21 cellular contexts compared by ENCODE assay signal in genomic region chrX:2507904-2508630, GRCh38. TPM values are rescaled to one million over a fixed set of nuclear protein-coding genes. Genes with fewer than 3 reads are reported as not detected.
DNase-seq lines count a peak whose midpoint lies in the region; ATAC-seq, FAIRE-seq and TF ChIP-seq lines count a peak whose summit lies in the region.
"Had no signal": no experiment of that assay in that cellular context is flagged by ENCODE, and none has a peak within 500 bp of the region (broad histone marks: within the 10 kb centered on the region; RNA-seq: fewer than 3 reads in every experiment).

No MANE protein-coding gene starts in this region.

- H3K27ac ChIP-seq in GM23338 (ENCODE audit: low read depth), result no peak overlapping the region
- H3K27ac ChIP-seq in K562 (ENCODE audit: extremely low read depth, low read depth, low read length), result no peak overlapping the region
- H3K27ac ChIP-seq in PC-9, result no peak overlapping the region
- H3K27ac ChIP-seq: A549 had no signal

- peaks cover 4% of the 10 kb centered on the region for H3K27me3 Mint-ChIP-seq in GM23338 (ENCODE audit: insufficient read depth, low read depth, poor library complexity)

- intact Hi-C loops in K562 (cut with micrococcal nuclease), result no loop called here
- intact Hi-C loops in left colon (cut with DNase I, micrococcal nuclease), result no loop called here
- intact Hi-C loops in sciatic nerve (cut with DNase I), result no loop called here
- intact Hi-C loops in PC-9 (cut with micrococcal nuclease; ENCODE audit: unreplicated experiment), result no loop called here

- no peaks in the 10 kb centered on the region for H3K36me3 ChIP-seq in GM23338 (ENCODE audit: insufficient read depth)
- H3K36me3 ChIP-seq in K562 (ENCODE audit: control insufficient read depth, insufficient read depth, low read length), result no peaks in the 10 kb centered on the region
- no peaks in the 10 kb centered on the region for H3K36me3 ChIP-seq in PC-9 (ENCODE audit: low read depth)
- H3K36me3 ChIP-seq: MG63 had no signal

- in situ Hi-C loops in K562 (cut with MboI), result no loop called here

- H3K27me3 ChIP-seq in GM23338 (ENCODE audit: insufficient read depth) (no peaks in the 10 kb centered on the region), K562 (ENCODE audit: control insufficient read depth in 2 of 2, insufficient read depth in 2 of 2, low read length in 2 of 2) (no peaks in the 10 kb centered on the region; a peak in 1 of 5 replicates), PC-9 (ENCODE audit: insufficient read depth, low read depth) (no peaks in the 10 kb centered on the region)

- no peak overlapping the region for H3K4me3 Mint-ChIP-seq in GM23338

- 11% methylated on average over 7 of the region's 8 CpGs for WGBS in K562 (ENCODE audit: insufficient coverage, low coverage, missing lambda C conversion rate)

- ATAC-seq in GM23338 (no peak), K562 (no peak), left colon (peak; percentile 83), sciatic nerve (no peak), GM18907 (IDR thresholded peaks at IDR 0.05; ENCODE audit: unreplicated experiment) (no peak), GM21576 (IDR thresholded peaks at IDR 0.05; ENCODE audit: unreplicated experiment) (no peak)
- ATAC-seq: A549, Panc1, Right ventricle myocardium inferior had no signal

- H3K4me2 ChIP-seq in GM23338, result no peak overlapping the region
- no peak overlapping the region for H3K4me2 ChIP-seq in K562 (ENCODE audit: insufficient read depth, low read length)
- H3K4me2 ChIP-seq in PC-9, result no peak overlapping the region
- H3K4me2 ChIP-seq: A549 had no signal

- no peak overlapping the region for H3K4me3 ChIP-seq in GM23338
- H3K4me3 ChIP-seq in K562, result no peak overlapping the region
- H3K4me3 ChIP-seq in PC-9, result no peak overlapping the region
- H3K4me3 ChIP-seq: A549, MG63 had no signal

- no peak for DNase-seq in GM23338 (ENCODE audit: low spot score)
- DNase-seq in K562 (ENCODE audit: extremely low read depth in 1 of 4, low spot score in 3 of 4), result no peak
- peak in 1 of 2 donors; percentile 39 for DNase-seq in left colon
- peak; percentile 26 for DNase-seq in sciatic nerve (ENCODE audit: low spot score)
- no peak for DNase-seq in ecto neural progenitor cell (ENCODE audit: low spot score)
- no peak for DNase-seq in PC-9
- DNase-seq: C1 segment of cervical spinal cord, DMS 273 treated with DMSO at 0.1 percent for 48 hours, GDM1, MG63, NCI-H1092 treated with DMSO at 0.1 percent for 48 hours, NCI-H2081 treated with DMSO at 0.1 percent for 48 hours, NCI-H510A treated with DMSO at 0.1 percent for 48 hours, NCI-H82 had no signal

- H3K4me1 Mint-ChIP-seq in GM23338, result no peaks in the 10 kb centered on the region

- H3F3A ChIP-seq in GM23338 (replicated peaks; ENCODE audit: low read depth) (no peaks in the 10 kb centered on the region; the same call in 1 of the 2 replicates), PC-9 (ENCODE audit: insufficient read depth, low read depth) (peaks cover 4% of the 10 kb centered on the region; the same call in 1 of the 2 replicates)

- no peak overlapping the region for H3K9ac ChIP-seq in K562 (ENCODE audit: insufficient read depth in 1 of 2, low read depth in 2 of 2, low read length in 2 of 2)

- no peak overlapping the region for H3K27ac Mint-ChIP-seq in GM23338

- H3K9me3 ChIP-seq in K562 (replicated peaks; ENCODE audit: control insufficient read depth, insufficient read depth, low read depth, low read length), result no peaks in the 10 kb centered on the region
- no peaks in the 10 kb centered on the region for H3K9me3 ChIP-seq in PC-9 (ENCODE audit: insufficient read depth, low read depth)
- H3K9me3 ChIP-seq: A549, MG63 had no signal

- H3K4me1 ChIP-seq in GM23338 (ENCODE audit: insufficient read depth), result no peaks in the 10 kb centered on the region
- H3K4me1 ChIP-seq in K562 (replicated peaks in 1 of 2; ENCODE audit: control insufficient read depth in 2 of 2, insufficient read depth in 2 of 2, low read length in 2 of 2), result peaks cover 0 to 2% of the 10 kb centered on the region in 2 experiments; a peak in 2 of 5 replicates
- peaks cover under 1% of the 10 kb centered on the region; the same call in 1 of the 2 replicates for H3K4me1 ChIP-seq in PC-9 (replicated peaks; ENCODE audit: insufficient read depth)

- no TSS peak for BruUV-seq in K562 (replicated peaks; lab: Mats Ljungman, UMichigan)
- no TSS peak for BruUV-seq in PC-9 (replicated peaks; lab: Mats Ljungman, UMichigan)

- H3K9me3 Mint-ChIP-seq in GM23338, result no peaks in the 10 kb centered on the region; the same call in 2 of the 3 replicates

- no peak for TF ChIP-seq RAD21 in K562 (CRISPR knock-in tag; conservative IDR thresholded peaks at IDR 0.05 in 1 of 2, IDR thresholded peaks at IDR 0.05 in 1 of 2)

- TF ChIP-seq CTCF in GM23338 (conservative IDR thresholded peaks at IDR 0.05; ENCODE audit: low read depth in 2 of 2) (no peak), K562 (IDR thresholded peaks at IDR 0.05 in 2 of 3, conservative IDR thresholded peaks at IDR 0.05 in 1 of 3; ENCODE audit: insufficient read depth in 2 of 3, low read depth in 1 of 3, low read length in 3 of 3) (no peak), PC-9 (conservative IDR thresholded peaks at IDR 0.05) (no peak)

- H4K20me1 ChIP-seq in GM23338 (replicated peaks; ENCODE audit: insufficient read depth) (no peaks in the 10 kb centered on the region), K562 (replicated peaks; ENCODE audit: control insufficient read depth, insufficient read depth, low read length) (no peaks in the 10 kb centered on the region), PC-9 (ENCODE audit: insufficient read depth) (no peaks in the 10 kb centered on the region)

- POLR2A ChIA-PET in K562 (lab: Yijun Ruan, JAX) (no interaction called here), PC-9 (lab: Charles Lee; ENCODE audit: unreplicated experiment) (no interaction called here)

- no peak for TF ChIP-seq EP300 in K562 (IDR thresholded peaks at IDR 0.05; ENCODE audit: low read length)

- H3K79me2 ChIP-seq in GM23338 (replicated peaks; ENCODE audit: insufficient read depth) (no peaks in the 10 kb centered on the region), K562 (ENCODE audit: control insufficient read depth, insufficient read depth, low read length) (no peaks in the 10 kb centered on the region), PC-9 (ENCODE audit: low read depth) (no peaks in the 10 kb centered on the region)

- no peaks in the 10 kb centered on the region for H3K36me3 Mint-ChIP-seq in GM23338 (ENCODE audit: low read depth)

- H3K9me2 ChIP-seq in GM23338 (ENCODE audit: insufficient read depth), result no peaks in the 10 kb centered on the region
- H3K9me2 ChIP-seq in PC-9 (ENCODE audit: insufficient read depth), result no peaks in the 10 kb centered on the region

- no peak for TF ChIP-seq POLR2A in K562 (conservative IDR thresholded peaks at IDR 0.05)

- FAIRE-seq in K562 (lab: Jason Lieb, UNC), result no peak
- FAIRE-seq: A549, GM12892, H54 had no signal

- CTCF ChIA-PET in K562 (lab: Yijun Ruan, JAX; ENCODE audit: low intra/inter-chr PET ratio), result no interaction called here
- CTCF ChIA-PET in PC-9 (lab: Charles Lee), result no interaction called here

- H2AFZ ChIP-seq in GM23338, result 0 out of 2 replicates have a peak overlapping the region, but pooled peaks have one; percentile 47
- no peak overlapping the region for H2AFZ ChIP-seq in K562 (ENCODE audit: low read depth, low read length)
- H2AFZ ChIP-seq in PC-9, result no peak overlapping the region

- no peaks in the 10 kb centered on the region for H3K9me1 ChIP-seq in K562 (ENCODE audit: control insufficient read depth, insufficient read depth, low read length)

RNA-seq across cellular contexts. Expression of gene DHRSX, which starts 7.3 kb away (rescaled TPM):
- total RNA-seq in GM23338 (2014; rRNA removed; shearing (Covaris generic)), result 18.5 and 33.9 TPM in 2 replicates
- polyA plus RNA-seq in GM23338 (2016; fragmentation: Nextera tagmentation; extraction: Ambion mirVana) (43.0 and 44.3 TPM in 2 replicates), K562 (2011; rRNA removed) (6.5 and 8.6 TPM in 2 replicates), K562 (2014; fragmentation: Illumina TruSeq; extraction: Trizol) (7.2 and 8.7 TPM in 2 replicates), K562 (2014; fragmentation: Nextera tagmentation; extraction: Ambion mirVana) (1 to 10 TPM in 1 of 2 experiments, under 1 TPM in 1; 0.59 to 1.0 TPM), K562 (2014; rRNA removed) (6.2 and 7.8 TPM in 2 replicates)
- total RNA-seq in K562 (2011; cell fraction: chromatin; rRNA removed; ENCODE audit: low replicate concordance), result 22.8 and 25.9 TPM in 2 replicates
- total RNA-seq in K562 (2011; cell fraction: nucleolus; rRNA removed), result 18.4 and 20.2 TPM in 2 replicates
- 19.2 and 21.9 TPM in 2 replicates for total RNA-seq in K562 (2011; cell fraction: nucleoplasm; rRNA removed)
- total RNA-seq in K562 (2014; rRNA removed) (6.5 and 6.9 TPM in 2 replicates), K562 (2014; rRNA removed; fragmentation: Illumina TruSeq; extraction: Trizol) (3.4 and 3.6 TPM in 2 replicates), K562 (2015; rRNA removed; fragmentation: Illumina TruSeq; extraction: Trizol) (3.6 and 4.5 TPM in 2 replicates), K562 (2021) (10.5 and 11.0 TPM in 2 replicates), left colon (10 to 100 TPM; 32.2 to 38.1 TPM), sciatic nerve (26.7 TPM), PC-9 (2021) (13.2 and 15.2 TPM in 2 replicates)
- polyA plus RNA-seq in K562 (2011; cell fraction: cytosol; rRNA removed), result 10.6 and 13.3 TPM in 2 replicates
- 8.7 and 13.2 TPM in 2 replicates for polyA plus RNA-seq in K562 (2011; cell fraction: nucleus; rRNA removed)
- polyA plus RNA-seq in K562 (2012), result 8.1 and 9.8 TPM in 2 replicates
- 9.8 and 11.9 TPM in 2 replicates for polyA minus RNA-seq in K562 (2011; rRNA and poly(A)+ RNA removed)
- polyA minus RNA-seq in K562 (2011; cell fraction: cytosol; rRNA and poly(A)+ RNA removed), result 2.5 and 5.4 TPM in 2 replicates
- 5.0 and 9.9 TPM in 2 replicates for polyA minus RNA-seq in K562 (2011; cell fraction: nucleus; rRNA and poly(A)+ RNA removed)

RNA-seq across cellular contexts. Expression of gene ZBED1, which starts 7.3 kb away (rescaled TPM):
- total RNA-seq in GM23338 (2014; rRNA removed; shearing (Covaris generic)), result 43.8 and 45.0 TPM in 2 replicates
- 16.1 and 16.4 TPM in 2 replicates for polyA plus RNA-seq in GM23338 (2016; fragmentation: Nextera tagmentation; extraction: Ambion mirVana)
- 18.5 and 26.9 TPM in 2 replicates for total RNA-seq in K562 (2011; cell fraction: chromatin; rRNA removed; ENCODE audit: low replicate concordance)
- total RNA-seq in K562 (2011; cell fraction: nucleolus; rRNA removed), result 18.0 and 21.3 TPM in 2 replicates
- total RNA-seq in K562 (2011; cell fraction: nucleoplasm; rRNA removed), result 12.4 and 13.6 TPM in 2 replicates
- total RNA-seq in K562 (2014; rRNA removed), result 17.7 and 19.8 TPM in 2 replicates
- 10.8 and 13.9 TPM in 2 replicates for total RNA-seq in K562 (2014; rRNA removed; fragmentation: Illumina TruSeq; extraction: Trizol)
- total RNA-seq in K562 (2015; rRNA removed; fragmentation: Illumina TruSeq; extraction: Trizol), result 15.2 TPM in 2 replicates
- total RNA-seq in K562 (2021), result 26.9 and 27.6 TPM in 2 replicates
- 7.8 and 8.1 TPM in 2 replicates for polyA plus RNA-seq in K562 (2011; rRNA removed)
- polyA plus RNA-seq in K562 (2011; cell fraction: cytosol; rRNA removed), result 7.9 and 17.2 TPM in 2 replicates
- polyA plus RNA-seq in K562 (2011; cell fraction: nucleus; rRNA removed), result 3.3 and 5.1 TPM in 2 replicates
- 13.5 and 20.7 TPM in 2 replicates for polyA plus RNA-seq in K562 (2012)
- 16.3 and 17.7 TPM in 2 replicates for polyA plus RNA-seq in K562 (2014; fragmentation: Illumina TruSeq; extraction: Trizol)
- polyA plus RNA-seq in K562 (2014; fragmentation: Nextera tagmentation; extraction: Ambion mirVana), result 1 to 10 TPM in 1 of 2 experiments, under 1 TPM in 1; 0.61 to 2.6 TPM
- 13.7 and 16.5 TPM in 2 replicates for polyA plus RNA-seq in K562 (2014; rRNA removed)
- 6.7 and 10.2 TPM in 2 replicates for polyA minus RNA-seq in K562 (2011; rRNA and poly(A)+ RNA removed)
- polyA minus RNA-seq in K562 (2011; cell fraction: cytosol; rRNA and poly(A)+ RNA removed), result 19.8 and 20.0 TPM in 2 replicates
- 3.4 and 5.1 TPM in 2 replicates for polyA minus RNA-seq in K562 (2011; cell fraction: nucleus; rRNA and poly(A)+ RNA removed)
- total RNA-seq in left colon, result 10 to 100 TPM; 41.5 to 56.3 TPM
- total RNA-seq in sciatic nerve, result 34.6 TPM
- total RNA-seq in PC-9 (2021), result 11.1 and 14.0 TPM in 2 replicates
